ENCODE assay signal across 14 cellular contexts in the genomic region with DNA sequence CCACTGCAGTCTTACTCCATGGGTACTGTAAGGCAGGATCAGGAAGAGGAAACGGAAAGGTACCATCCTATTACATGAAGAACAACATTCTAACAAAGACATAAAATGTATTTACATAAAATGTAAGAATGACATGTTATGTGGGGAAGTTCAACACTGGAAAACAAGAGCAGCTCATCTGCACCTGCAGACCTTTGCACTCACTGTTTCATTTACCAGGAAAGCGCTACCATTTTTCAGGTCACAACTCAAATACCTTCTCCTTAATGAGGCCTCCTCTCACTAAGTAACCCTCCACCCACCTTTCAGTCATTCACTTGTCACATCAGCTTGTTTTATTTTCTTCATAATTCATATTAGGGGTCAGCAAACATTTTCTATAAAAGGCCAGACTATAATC. TPM values are rescaled to one million over a fixed set of nuclear protein-coding genes. Genes with fewer than 3 reads are reported as not detected.
DNase-seq lines count a peak whose midpoint lies in the region; ATAC-seq and TF ChIP-seq lines count a peak whose summit lies in the region.
"Had no signal": no experiment of that assay in that cellular context is flagged by ENCODE, and none has a peak within 500 bp of the region (broad histone marks: within the 10 kb centered on the region; RNA-seq: fewer than 3 reads in every experiment).

No MANE protein-coding gene starts in this region.

- H2AFZ ChIP-seq in SU-DHL-6 (ENCODE audit: low read depth, low read length, severe bottlenecking): no peak overlapping the region

- peaks cover 11% of the 10 kb centered on the region for H3F3A ChIP-seq in SU-DHL-6 (ENCODE audit: insufficient read depth)

- in situ Hi-C loops in transverse colon (cut with MboI; ENCODE audit: low pct_ligation_motif_present in 1 of 4, low pct_unique_long_range_greater_than_20kb in 1 of 4, low sequenced_read_pairs in 3 of 4): no loop called here

- no peaks in the 10 kb centered on the region for H3K27me3 Mint-ChIP-seq in activated naive CD8-positive, alpha-beta T cell
- no peaks in the 10 kb centered on the region for H3K27me3 Mint-ChIP-seq in activated naive CD8-positive, alpha-beta T cell treated with anti-CD3 and anti-CD28 coated beads, Interleukin-2, amount 50 U/mL, for 24 hours
- H3K27me3 Mint-ChIP-seq in memory B cell: no peaks in the 10 kb centered on the region

- H3K27ac ChIP-seq in SU-DHL-6 (ENCODE audit: low read depth, low read length): peak overlapping the region; percentile 57
- H3K27ac ChIP-seq in transverse colon: peak overlapping the region; percentile 45 to 98 (median 54)

- ATAC-seq in activated naive CD8-positive, alpha-beta T cell treated with anti-CD3 and anti-CD28 coated beads, Interleukin-2, amount 50 U/mL, for 24 hours: no peak
- no peak for ATAC-seq in memory B cell (ENCODE audit: low read depth)
- no peak for ATAC-seq in HG02981 (IDR thresholded peaks at IDR 0.05; ENCODE audit: unreplicated experiment)
- ATAC-seq: stimulated activated effector memory CD8-positive, alpha-beta T cell treated with anti-CD3 and anti-CD28 coated beads, Interleukin-12 subunit alpha, Interleukin-12 subunit beta, amount 100 ng/mL, for 72 hours had no signal

- no peaks in the 10 kb centered on the region for H3K9me3 Mint-ChIP-seq in activated naive CD8-positive, alpha-beta T cell (ENCODE audit: low read depth)
- H3K9me3 Mint-ChIP-seq in activated naive CD8-positive, alpha-beta T cell treated with anti-CD3 and anti-CD28 coated beads, Interleukin-2, amount 50 U/mL, for 24 hours: no peaks in the 10 kb centered on the region
- no peaks in the 10 kb centered on the region for H3K9me3 Mint-ChIP-seq in memory B cell
- H3K9me3 Mint-ChIP-seq: stimulated activated effector memory CD8-positive, alpha-beta T cell treated with anti-CD3 and anti-CD28 coated beads, Interleukin-12 subunit alpha, Interleukin-12 subunit beta, amount 100 ng/mL, for 72 hours had no signal

- H4K20me1 ChIP-seq in SU-DHL-6 (ENCODE audit: low read depth, low read length): no peaks in the 10 kb centered on the region

- H3K4me1 Mint-ChIP-seq in activated naive CD8-positive, alpha-beta T cell (ENCODE audit: low read depth): peaks cover 49% of the 10 kb centered on the region
- peaks cover 47% of the 10 kb centered on the region for H3K4me1 Mint-ChIP-seq in activated naive CD8-positive, alpha-beta T cell treated with anti-CD3 and anti-CD28 coated beads, Interleukin-2, amount 50 U/mL, for 24 hours
- peaks cover 34% of the 10 kb centered on the region for H3K4me1 Mint-ChIP-seq in memory B cell

- WGBS in transverse colon (ENCODE audit: low coverage in 1 of 2), 2 donors: 68 to 73% methylated on average over 2 of the region's 2 CpGs

- peaks cover 21 to 37% (median 31%) of the 10 kb centered on the region in 4 donors for H3K4me1 ChIP-seq in transverse colon

- TF ChIP-seq EP300 in transverse colon (IDR thresholded peaks at IDR 0.05; ENCODE audit: low read depth): no peak

- H3K27me3 ChIP-seq in SU-DHL-6 (ENCODE audit: low read length) (no peaks in the 10 kb centered on the region), transverse colon (no peaks in the 10 kb centered on the region)
- H3K27me3 ChIP-seq: dorsolateral prefrontal cortex had no signal

- H3K4me3 Mint-ChIP-seq in activated naive CD8-positive, alpha-beta T cell: peak overlapping the region; percentile 21
- no peak overlapping the region for H3K4me3 Mint-ChIP-seq in activated naive CD8-positive, alpha-beta T cell treated with anti-CD3 and anti-CD28 coated beads, Interleukin-2, amount 50 U/mL, for 24 hours
- no peak overlapping the region for H3K4me3 Mint-ChIP-seq in memory B cell
- H3K4me3 Mint-ChIP-seq: stimulated activated effector memory CD8-positive, alpha-beta T cell treated with anti-CD3 and anti-CD28 coated beads, Interleukin-12 subunit alpha, Interleukin-12 subunit beta, amount 100 ng/mL, for 72 hours had no signal

- TF ChIP-seq POLR2A in transverse colon (IDR thresholded peaks at IDR 0.05): no peak

- H3K36me3 Mint-ChIP-seq in activated naive CD8-positive, alpha-beta T cell: peaks cover 3% of the 10 kb centered on the region
- no peaks in the 10 kb centered on the region for H3K36me3 Mint-ChIP-seq in activated naive CD8-positive, alpha-beta T cell treated with anti-CD3 and anti-CD28 coated beads, Interleukin-2, amount 50 U/mL, for 24 hours (ENCODE audit: low read depth)
- peaks cover 5% of the 10 kb centered on the region for H3K36me3 Mint-ChIP-seq in memory B cell

- H3K4me2 ChIP-seq in SU-DHL-6 (ENCODE audit: low read depth, low read length, poor library complexity, severe bottlenecking): peak overlapping the region; percentile 87

- H3K36me3 ChIP-seq in SU-DHL-6 (ENCODE audit: low read length): no peaks in the 10 kb centered on the region
- no peaks in the 10 kb centered on the region for H3K36me3 ChIP-seq in transverse colon

- intact Hi-C loops in transverse colon (cut with DNase I; ENCODE audit: low total_unique reads): no loop called here

- CTCF ChIA-PET in HEK293T (lab: Yijun Ruan, JAX): no interaction called here

- peaks cover 43% of the 10 kb centered on the region for H3K79me2 ChIP-seq in SU-DHL-6 (ENCODE audit: insufficient read depth, low read length)

- H3K27ac Mint-ChIP-seq in activated naive CD8-positive, alpha-beta T cell: peak overlapping the region; percentile 13
- H3K27ac Mint-ChIP-seq in activated naive CD8-positive, alpha-beta T cell treated with anti-CD3 and anti-CD28 coated beads, Interleukin-2, amount 50 U/mL, for 24 hours: no peak overlapping the region
- peak overlapping the region; percentile 65 for H3K27ac Mint-ChIP-seq in memory B cell
- H3K27ac Mint-ChIP-seq: stimulated activated effector memory CD8-positive, alpha-beta T cell treated with anti-CD3 and anti-CD28 coated beads, Interleukin-12 subunit alpha, Interleukin-12 subunit beta, amount 100 ng/mL, for 72 hours had no signal

- H3K4me3 ChIP-seq in SU-DHL-6 (ENCODE audit: insufficient read depth, low read length, poor library complexity, severe bottlenecking) (peak overlapping the region; percentile 14), transverse colon (no peak overlapping the region)

- TF ChIP-seq CTCF in SU-DHL-6 (IDR thresholded peaks at IDR 0.05; ENCODE audit: insufficient read depth, low read length, poor library complexity, severe bottlenecking) (no peak), transverse colon (IDR thresholded peaks at IDR 0.05) (no peak)

- no peaks in the 10 kb centered on the region for H3K9me2 ChIP-seq in SU-DHL-6 (replicated peaks; ENCODE audit: insufficient read depth, low read length)

- POLR2A ChIA-PET in HEK293T (lab: Yijun Ruan, JAX): no interaction called here

- DNase-seq in activated naive CD8-positive, alpha-beta T cell treated with anti-CD3 and anti-CD28 coated beads, Interleukin-2, amount 50 U/mL, for 24 hours: no peak
- DNase-seq in memory B cell (ENCODE audit: low spot score in 2 of 2) (no peak), transverse colon (no peak), NCI-H1436 treated with DMSO at 0.1 percent for 48 hours (lab: John Stamatoyannopoulos, UW) (no peak), HEK293T (ENCODE audit: extremely low spot score) (no peak)
- DNase-seq: amniotic stem cell; dorsolateral prefrontal cortex; occipital lobe; stimulated activated CD4-positive, alpha-beta T cell treated with anti-CD3 and anti-CD28 coated beads, Interleukin-1b, Interleukin-23, amount 100 ng/mL, for 48 hours; T1000 had no signal

- H3K9me3 ChIP-seq in SU-DHL-6 (ENCODE audit: insufficient read depth, low read length) (no peaks in the 10 kb centered on the region), transverse colon (no peaks in the 10 kb centered on the region)

- H3K9ac ChIP-seq in SU-DHL-6 (ENCODE audit: low read length): peak overlapping the region; percentile 26; the same call in 1 of the 2 replicates

TF ChIP-seq in HEK293T, 16 proteins besides CTCF, POLR2A, EP300 and RAD21:
- TF ChIP-seq FOXA1 (IDR thresholded peaks at IDR 0.05) (no peak), SUZ12 (IDR thresholded peaks at IDR 0.05) (no peak), FOXK2 (IDR thresholded peaks at IDR 0.05) (no peak), HDGF (IDR thresholded peaks at IDR 0.05; ENCODE audit: borderline replicate concordance) (no peak), TARDBP (IDR thresholded peaks at IDR 0.05) (no peak), LEF1 (IDR thresholded peaks at IDR 0.05; ENCODE audit: borderline replicate concordance) (no peak), SP1 (IDR thresholded peaks at IDR 0.05) (no peak), ZNF384 (IDR thresholded peaks at IDR 0.05) (no peak), ARNT (IDR thresholded peaks at IDR 0.05) (no peak)
- TF ChIP-seq, protein P1, sequence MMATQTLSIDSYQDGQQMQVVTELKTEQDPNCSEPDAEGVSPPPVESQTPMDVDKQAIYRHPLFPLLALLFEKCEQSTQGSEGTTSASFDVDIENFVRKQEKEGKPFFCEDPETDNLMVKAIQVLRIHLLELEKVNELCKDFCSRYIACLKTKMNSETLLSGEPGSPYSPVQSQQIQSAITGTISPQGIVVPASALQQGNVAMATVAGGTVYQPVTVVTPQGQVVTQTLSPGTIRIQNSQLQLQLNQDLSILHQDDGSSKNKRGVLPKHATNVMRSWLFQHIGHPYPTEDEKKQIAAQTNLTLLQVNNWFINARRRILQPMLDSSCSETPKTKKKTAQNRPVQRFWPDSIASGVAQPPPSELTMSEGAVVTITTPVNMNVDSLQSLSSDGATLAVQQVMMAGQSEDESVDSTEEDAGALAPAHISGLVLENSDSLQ (IDR thresholded peaks at IDR 0.05): no peak

RNA-seq across cellular contexts. Expression of gene TMCC1, which starts 2.6 kb away (rescaled TPM):
- 10 to 100 TPM in 3 of 4 donors, 1 to 10 TPM in 1; 4.1 to 21.8 (median 14.5) TPM for total RNA-seq in transverse colon
